ENCODE assay signal across 1 cellular context in the genomic region with DNA sequence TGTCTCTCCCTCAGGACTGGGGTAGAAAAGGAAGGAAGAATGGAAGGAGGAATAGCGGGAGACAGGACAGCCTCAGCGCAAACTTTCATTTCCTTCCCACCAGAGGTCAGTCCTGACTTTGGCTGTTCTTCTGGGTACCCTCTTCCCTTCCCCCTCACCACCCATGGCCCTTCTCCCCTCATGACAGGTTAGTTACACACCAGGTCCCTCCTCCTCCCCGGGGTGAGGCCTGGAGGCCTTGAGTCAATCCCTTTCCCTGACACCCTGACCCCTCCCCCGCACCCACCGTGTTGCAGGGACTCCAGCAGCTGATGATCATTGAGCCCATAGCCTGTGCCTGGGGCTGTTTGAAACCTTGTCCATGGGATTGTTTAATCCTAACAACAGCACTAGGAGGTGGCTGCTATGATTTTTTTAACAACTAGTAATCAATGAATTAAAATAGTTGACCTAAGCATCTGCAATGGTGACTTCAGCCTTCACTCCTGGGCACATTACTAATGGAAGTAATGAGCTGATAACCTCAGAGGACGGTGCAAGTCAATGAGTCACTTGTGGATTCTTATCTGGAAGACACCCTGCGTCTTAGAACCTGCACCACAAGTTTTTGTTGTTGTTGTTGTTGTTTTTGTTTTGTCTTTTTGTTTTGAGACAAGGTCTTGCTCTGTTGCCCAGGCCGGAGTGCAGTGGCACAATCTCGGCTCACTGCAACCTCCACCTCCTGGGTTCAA.
TF ChIP-seq lines count a peak whose summit lies in the region.

No MANE protein-coding gene starts in this region.

TF ChIP-seq in IMR-90, 13 proteins besides CTCF, POLR2A, EP300 and RAD21 (continued from another document):
- TF ChIP-seq, protein P1, sequence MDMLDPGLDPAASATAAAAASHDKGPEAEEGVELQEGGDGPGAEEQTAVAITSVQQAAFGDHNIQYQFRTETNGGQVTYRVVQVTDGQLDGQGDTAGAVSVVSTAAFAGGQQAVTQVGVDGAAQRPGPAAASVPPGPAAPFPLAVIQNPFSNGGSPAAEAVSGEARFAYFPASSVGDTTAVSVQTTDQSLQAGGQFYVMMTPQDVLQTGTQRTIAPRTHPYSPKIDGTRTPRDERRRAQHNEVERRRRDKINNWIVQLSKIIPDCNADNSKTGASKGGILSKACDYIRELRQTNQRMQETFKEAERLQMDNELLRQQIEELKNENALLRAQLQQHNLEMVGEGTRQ (IDR thresholded peaks at IDR 0.05; ENCODE audit: low read depth, low read length) = no peak
- TF ChIP-seq RCOR1 (IDR thresholded peaks at IDR 0.05; ENCODE audit: insufficient replicate concordance, low read length) (no peak), MAZ (IDR thresholded peaks at IDR 0.05; ENCODE audit: borderline replicate concordance, low read depth, low read length) (no peak), MXI1 (IDR thresholded peaks at IDR 0.05; ENCODE audit: borderline replicate concordance, low read depth, low read length) (no peak), CHD1 (IDR thresholded peaks at IDR 0.05; ENCODE audit: low read depth, low read length) (no peak), BHLHE40 (IDR thresholded peaks at IDR 0.05; ENCODE audit: low read depth, low read length) (no peak), CEBPB (IDR thresholded peaks at IDR 0.05; ENCODE audit: low read depth, low read length) (no peak)
- TF ChIP-seq, protein P2, sequence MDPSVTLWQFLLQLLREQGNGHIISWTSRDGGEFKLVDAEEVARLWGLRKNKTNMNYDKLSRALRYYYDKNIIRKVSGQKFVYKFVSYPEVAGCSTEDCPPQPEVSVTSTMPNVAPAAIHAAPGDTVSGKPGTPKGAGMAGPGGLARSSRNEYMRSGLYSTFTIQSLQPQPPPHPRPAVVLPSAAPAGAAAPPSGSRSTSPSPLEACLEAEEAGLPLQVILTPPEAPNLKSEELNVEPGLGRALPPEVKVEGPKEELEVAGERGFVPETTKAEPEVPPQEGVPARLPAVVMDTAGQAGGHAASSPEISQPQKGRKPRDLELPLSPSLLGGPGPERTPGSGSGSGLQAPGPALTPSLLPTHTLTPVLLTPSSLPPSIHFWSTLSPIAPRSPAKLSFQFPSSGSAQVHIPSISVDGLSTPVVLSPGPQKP (IDR thresholded peaks at IDR 0.05; ENCODE audit: borderline replicate concordance, low read depth, low read length) = no peak
TF ChIP-seq in IMR-90: peak in this region for 0.
